In the genomic region with DNA sequence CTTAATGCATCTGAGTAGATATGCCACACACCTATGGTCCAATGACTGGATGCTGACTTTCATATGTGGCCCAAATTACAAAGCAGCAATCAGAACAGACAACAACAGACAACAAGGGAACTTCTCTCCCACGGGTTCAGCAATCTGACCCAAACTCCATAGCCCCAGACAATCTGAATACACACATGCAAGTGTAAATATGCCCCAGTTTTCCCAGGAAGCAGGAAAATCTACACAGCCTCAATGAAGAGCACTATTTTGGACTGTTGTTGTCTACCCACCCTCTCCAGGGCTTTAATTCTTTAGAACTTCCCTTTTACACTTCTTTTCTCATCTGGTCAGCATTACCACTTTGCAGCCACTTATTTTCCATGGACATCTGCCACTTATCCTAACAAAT, we compare ENCODE assay signal across 1 cellular context.
TF ChIP-seq lines count a peak whose summit lies in the region.

No MANE protein-coding gene starts in this region.

TF ChIP-seq in GM23338, 12 proteins besides CTCF, POLR2A, EP300 and RAD21 (continued from another document):
- TF ChIP-seq, protein P1, sequence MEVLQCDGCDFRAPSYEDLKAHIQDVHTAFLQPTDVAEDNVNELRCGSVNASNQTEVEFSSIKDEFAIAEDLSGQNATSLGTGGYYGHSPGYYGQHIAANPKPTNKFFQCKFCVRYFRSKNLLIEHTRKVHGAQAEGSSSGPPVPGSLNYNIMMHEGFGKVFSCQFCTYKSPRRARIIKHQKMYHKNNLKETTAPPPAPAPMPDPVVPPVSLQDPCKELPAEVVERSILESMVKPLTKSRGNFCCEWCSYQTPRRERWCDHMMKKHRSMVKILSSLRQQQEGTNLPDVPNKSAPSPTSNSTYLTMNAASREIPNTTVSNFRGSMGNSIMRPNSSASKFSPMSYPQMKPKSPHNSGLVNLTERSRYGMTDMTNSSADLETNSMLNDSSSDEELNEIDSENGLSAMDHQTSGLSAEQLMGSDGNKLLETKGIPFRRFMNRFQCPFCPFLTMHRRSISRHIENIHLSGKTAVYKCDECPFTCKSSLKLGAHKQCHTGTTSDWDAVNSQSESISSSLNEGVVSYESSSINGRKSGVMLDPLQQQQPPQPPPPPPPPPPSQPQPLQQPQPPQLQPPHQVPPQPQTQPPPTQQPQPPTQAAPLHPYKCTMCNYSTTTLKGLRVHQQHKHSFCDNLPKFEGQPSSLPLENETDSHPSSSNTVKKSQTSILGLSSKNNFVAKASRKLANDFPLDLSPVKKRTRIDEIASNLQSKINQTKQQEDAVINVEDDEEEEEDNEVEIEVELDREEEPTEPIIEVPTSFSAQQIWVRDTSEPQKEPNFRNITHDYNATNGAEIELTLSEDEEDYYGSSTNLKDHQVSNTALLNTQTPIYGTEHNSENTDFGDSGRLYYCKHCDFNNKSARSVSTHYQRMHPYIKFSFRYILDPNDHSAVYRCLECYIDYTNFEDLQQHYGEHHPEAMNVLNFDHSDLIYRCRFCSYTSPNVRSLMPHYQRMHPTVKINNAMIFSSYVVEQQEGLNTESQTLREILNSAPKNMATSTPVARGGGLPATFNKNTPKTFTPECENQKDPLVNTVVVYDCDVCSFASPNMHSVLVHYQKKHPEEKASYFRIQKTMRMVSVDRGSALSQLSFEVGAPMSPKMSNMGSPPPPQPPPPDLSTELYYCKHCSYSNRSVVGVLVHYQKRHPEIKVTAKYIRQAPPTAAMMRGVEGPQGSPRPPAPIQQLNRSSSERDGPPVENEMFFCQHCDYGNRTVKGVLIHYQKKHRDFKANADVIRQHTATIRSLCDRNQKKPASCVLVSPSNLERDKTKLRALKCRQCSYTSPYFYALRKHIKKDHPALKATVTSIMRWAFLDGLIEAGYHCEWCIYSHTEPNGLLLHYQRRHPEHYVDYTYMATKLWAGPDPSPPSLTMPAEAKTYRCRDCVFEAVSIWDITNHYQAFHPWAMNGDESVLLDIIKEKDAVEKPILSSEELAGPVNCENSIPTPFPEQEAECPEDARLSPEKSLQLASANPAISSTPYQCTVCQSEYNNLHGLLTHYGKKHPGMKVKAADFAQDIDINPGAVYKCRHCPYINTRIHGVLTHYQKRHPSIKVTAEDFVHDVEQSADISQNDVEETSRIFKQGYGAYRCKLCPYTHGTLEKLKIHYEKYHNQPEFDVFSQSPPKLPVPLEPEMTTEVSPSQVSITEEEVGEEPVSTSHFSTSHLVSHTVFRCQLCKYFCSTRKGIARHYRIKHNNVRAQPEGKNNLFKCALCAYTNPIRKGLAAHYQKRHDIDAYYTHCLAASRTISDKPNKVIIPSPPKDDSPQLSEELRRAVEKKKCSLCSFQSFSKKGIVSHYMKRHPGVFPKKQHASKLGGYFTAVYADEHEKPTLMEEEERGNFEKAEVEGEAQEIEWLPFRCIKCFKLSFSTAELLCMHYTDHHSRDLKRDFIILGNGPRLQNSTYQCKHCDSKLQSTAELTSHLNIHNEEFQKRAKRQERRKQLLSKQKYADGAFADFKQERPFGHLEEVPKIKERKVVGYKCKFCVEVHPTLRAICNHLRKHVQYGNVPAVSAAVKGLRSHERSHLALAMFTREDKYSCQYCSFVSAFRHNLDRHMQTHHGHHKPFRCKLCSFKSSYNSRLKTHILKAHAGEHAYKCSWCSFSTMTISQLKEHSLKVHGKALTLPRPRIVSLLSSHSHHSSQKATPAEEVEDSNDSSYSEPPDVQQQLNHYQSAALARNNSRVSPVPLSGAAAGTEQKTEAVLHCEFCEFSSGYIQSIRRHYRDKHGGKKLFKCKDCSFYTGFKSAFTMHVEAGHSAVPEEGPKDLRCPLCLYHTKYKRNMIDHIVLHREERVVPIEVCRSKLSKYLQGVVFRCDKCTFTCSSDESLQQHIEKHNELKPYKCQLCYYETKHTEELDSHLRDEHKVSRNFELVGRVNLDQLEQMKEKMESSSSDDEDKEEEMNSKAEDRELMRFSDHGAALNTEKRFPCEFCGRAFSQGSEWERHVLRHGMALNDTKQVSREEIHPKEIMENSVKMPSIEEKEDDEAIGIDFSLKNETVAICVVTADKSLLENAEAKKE (CRISPR knock-in tag; IDR thresholded peaks at IDR 0.05): no peak
- no peak for TF ChIP-seq ZNF114 (CRISPR knock-in tag; IDR thresholded peaks at IDR 0.05)
- TF ChIP-seq, protein P2, sequence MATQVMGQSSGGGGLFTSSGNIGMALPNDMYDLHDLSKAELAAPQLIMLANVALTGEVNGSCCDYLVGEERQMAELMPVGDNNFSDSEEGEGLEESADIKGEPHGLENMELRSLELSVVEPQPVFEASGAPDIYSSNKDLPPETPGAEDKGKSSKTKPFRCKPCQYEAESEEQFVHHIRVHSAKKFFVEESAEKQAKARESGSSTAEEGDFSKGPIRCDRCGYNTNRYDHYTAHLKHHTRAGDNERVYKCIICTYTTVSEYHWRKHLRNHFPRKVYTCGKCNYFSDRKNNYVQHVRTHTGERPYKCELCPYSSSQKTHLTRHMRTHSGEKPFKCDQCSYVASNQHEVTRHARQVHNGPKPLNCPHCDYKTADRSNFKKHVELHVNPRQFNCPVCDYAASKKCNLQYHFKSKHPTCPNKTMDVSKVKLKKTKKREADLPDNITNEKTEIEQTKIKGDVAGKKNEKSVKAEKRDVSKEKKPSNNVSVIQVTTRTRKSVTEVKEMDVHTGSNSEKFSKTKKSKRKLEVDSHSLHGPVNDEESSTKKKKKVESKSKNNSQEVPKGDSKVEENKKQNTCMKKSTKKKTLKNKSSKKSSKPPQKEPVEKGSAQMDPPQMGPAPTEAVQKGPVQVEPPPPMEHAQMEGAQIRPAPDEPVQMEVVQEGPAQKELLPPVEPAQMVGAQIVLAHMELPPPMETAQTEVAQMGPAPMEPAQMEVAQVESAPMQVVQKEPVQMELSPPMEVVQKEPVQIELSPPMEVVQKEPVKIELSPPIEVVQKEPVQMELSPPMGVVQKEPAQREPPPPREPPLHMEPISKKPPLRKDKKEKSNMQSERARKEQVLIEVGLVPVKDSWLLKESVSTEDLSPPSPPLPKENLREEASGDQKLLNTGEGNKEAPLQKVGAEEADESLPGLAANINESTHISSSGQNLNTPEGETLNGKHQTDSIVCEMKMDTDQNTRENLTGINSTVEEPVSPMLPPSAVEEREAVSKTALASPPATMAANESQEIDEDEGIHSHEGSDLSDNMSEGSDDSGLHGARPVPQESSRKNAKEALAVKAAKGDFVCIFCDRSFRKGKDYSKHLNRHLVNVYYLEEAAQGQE (IDR thresholded peaks at IDR 0.05; ENCODE audit: unreplicated experiment): no peak
- TF ChIP-seq POLR2AphosphoS5 (IDR thresholded peaks at IDR 0.05; ENCODE audit: low read depth): no peak
- no peak for TF ChIP-seq EZH2phosphoT487 (IDR thresholded peaks at IDR 0.05; ENCODE audit: unreplicated experiment)
